ENCODE assay signal across 22 cellular contexts in the genomic region with DNA sequence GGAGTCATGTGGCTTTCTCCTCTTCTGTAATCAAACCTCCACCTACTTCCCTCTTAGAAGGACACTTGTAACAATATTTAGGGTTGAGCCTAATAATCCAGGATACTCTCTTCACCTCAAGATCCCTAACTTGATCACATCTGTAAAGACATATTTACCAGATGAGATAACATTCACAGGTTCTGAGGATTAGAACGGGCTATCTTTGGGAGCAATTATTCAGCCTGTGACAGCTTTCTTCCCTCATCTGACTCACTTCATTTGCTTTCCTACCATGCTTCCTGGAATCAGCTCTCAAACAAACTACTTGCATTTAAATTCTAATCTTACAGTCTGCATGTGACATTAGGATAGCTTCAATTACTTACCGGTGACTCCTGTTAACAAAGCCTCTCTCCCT.
DNase-seq lines count a peak whose midpoint lies in the region; ATAC-seq and TF ChIP-seq lines count a peak whose summit lies in the region.
"Had no signal": no experiment of that assay in that cellular context is flagged by ENCODE, and none has a peak within 500 bp of the region (broad histone marks: within the 10 kb centered on the region; RNA-seq: fewer than 3 reads in every experiment).

No MANE protein-coding gene starts in this region.

- TF ChIP-seq POLR2A in lower leg skin (IDR thresholded peaks at IDR 0.05) = no peak

- intact Hi-C loops in lower leg skin (cut with DNase I; ENCODE audit: low total_unique reads) = no loop called here
- intact Hi-C loops in activated T-helper 2 cell treated with anti-CD3 and anti-CD28 coated beads, Interferon-gamma antibody, Interleukin-2, Interleukin-4, amounts not matched to agents 10 μg/mL and 5 μg/mL and 100 μg/mL, durations not matched to agents 14 hours and 24 hours and 36 hours (cut with micrococcal nuclease) = no loop called here

- 39 to 40% methylated on average over 2 of the region's 2 CpGs for WGBS in lower leg skin, 2 donors

- TF ChIP-seq CTCF in astrocyte of the spinal cord (IDR thresholded peaks at IDR 0.05; ENCODE audit: low read depth, low read length) (no peak), lower leg skin (IDR thresholded peaks at IDR 0.05) (no peak)

- no peaks in the 10 kb centered on the region for H3K9me3 Mint-ChIP-seq in activated T-helper 2 cell treated with anti-CD3 and anti-CD28 coated beads, Interferon-gamma antibody, Interleukin-2, Interleukin-4, amounts not matched to agents 10 μg/mL and 5 μg/mL and 100 μg/mL, durations not matched to agents 14 hours and 24 hours and 36 hours

- in situ Hi-C loops in astrocyte of the spinal cord (cut with HindIII; ENCODE audit: low sequenced_read_pairs) = no loop called here

- DNase-seq in ELR (ENCODE audit: low read depth) (peak; percentile 2), NCI-H226 (peak; percentile 39), astrocyte of the spinal cord (ENCODE audit: low read depth, low spot score) (peak; percentile 9), kidney glomerular epithelial cell (lab: John Stamatoyannopoulos, UW) (peak; percentile 48), lower leg skin (ENCODE audit: low spot score in 2 of 2) (no peak)
- no peak for DNase-seq in activated T-helper 2 cell treated with anti-CD3 and anti-CD28 coated beads, Interferon-gamma antibody, Interleukin-2, Interleukin-4, amounts not matched to agents 10 μg/mL and 5 μg/mL and 100 μg/mL, durations not matched to agents 14 hours and 24 hours and 36 hours (ENCODE audit: low spot score)
- DNase-seq in activated CD4-positive, CD25-positive, alpha-beta regulatory T cell treated with anti-CD3 and anti-CD28 coated beads, Interleukin-2, amount 50 U/mL, for 72 hours = no peak
- DNase-seq: EL, MG63, NCI-H1417, NCI-H1694 treated with DMSO at 0.1 percent for 48 hours, NCI-H2081 treated with DMSO at 0.1 percent for 48 hours, NCI-H2171 treated with DMSO at 0.1 percent for 48 hours, NCI-H446, NCI-H526, PC-9, SIG-M5 had no signal

- H3K4me3 ChIP-seq in astrocyte of the spinal cord (ENCODE audit: low read depth, low read length) (no peak overlapping the region), lower leg skin (ENCODE audit: low read depth, poor library complexity, severe bottlenecking) (no peak overlapping the region)
- H3K4me3 ChIP-seq: A549, HAP-1, MG63, PC-9 had no signal

- no peak for ATAC-seq in HG02588 (IDR thresholded peaks at IDR 0.05; ENCODE audit: unreplicated experiment)
- ATAC-seq: A549, SK-N-SH treated with all-trans-retinoic acid at 6 μM for 48 hours had no signal

- H3K27me3 Mint-ChIP-seq in activated T-helper 2 cell treated with anti-CD3 and anti-CD28 coated beads, Interferon-gamma antibody, Interleukin-2, Interleukin-4, amounts not matched to agents 10 μg/mL and 5 μg/mL and 100 μg/mL, durations not matched to agents 14 hours and 24 hours and 36 hours (ENCODE audit: low read depth) = no peaks in the 10 kb centered on the region
- H3K27me3 Mint-ChIP-seq: B cell had no signal

- no peaks in the 10 kb centered on the region for H3K36me3 Mint-ChIP-seq in activated T-helper 2 cell treated with anti-CD3 and anti-CD28 coated beads, Interferon-gamma antibody, Interleukin-2, Interleukin-4, amounts not matched to agents 10 μg/mL and 5 μg/mL and 100 μg/mL, durations not matched to agents 14 hours and 24 hours and 36 hours (ENCODE audit: low read depth)

- H3K27ac Mint-ChIP-seq in activated T-helper 2 cell treated with anti-CD3 and anti-CD28 coated beads, Interferon-gamma antibody, Interleukin-2, Interleukin-4, amounts not matched to agents 10 μg/mL and 5 μg/mL and 100 μg/mL, durations not matched to agents 14 hours and 24 hours and 36 hours = no peak overlapping the region
- H3K27ac Mint-ChIP-seq: B cell had no signal

- no peak overlapping the region for H3K4me3 Mint-ChIP-seq in activated T-helper 2 cell treated with anti-CD3 and anti-CD28 coated beads, Interferon-gamma antibody, Interleukin-2, Interleukin-4, amounts not matched to agents 10 μg/mL and 5 μg/mL and 100 μg/mL, durations not matched to agents 14 hours and 24 hours and 36 hours (ENCODE audit: low read depth)
- H3K4me3 Mint-ChIP-seq: B cell had no signal

- H3K4me1 Mint-ChIP-seq in activated T-helper 2 cell treated with anti-CD3 and anti-CD28 coated beads, Interferon-gamma antibody, Interleukin-2, Interleukin-4, amounts not matched to agents 10 μg/mL and 5 μg/mL and 100 μg/mL, durations not matched to agents 14 hours and 24 hours and 36 hours (ENCODE audit: low read depth) = no peaks in the 10 kb centered on the region
- H3K4me1 Mint-ChIP-seq: B cell had no signal

Comparison
In these comparisons a context has a peak if more than half of its experiments do, and no peak if none do; other contexts are left out.
1. DNase-seq: peak in ELR (single experiment), NCI-H226 (single experiment), astrocyte of the spinal cord (single experiment) and kidney glomerular epithelial cell (single experiment); none in lower leg skin (0 of 2), activated T-helper 2 cell treated with anti-CD3 and anti-CD28 coated beads, Interferon-gamma antibody, Interleukin-2, Interleukin-4, amounts not matched to agents 10 μg/mL and 5 μg/mL and 100 μg/mL, durations not matched to agents 14 hours and 24 hours and 36 hours (single experiment) and activated CD4-positive, CD25-positive, alpha-beta regulatory T cell treated with anti-CD3 and anti-CD28 coated beads, Interleukin-2, amount 50 U/mL, for 72 hours (single experiment).